Comparison of ENCODE assay signal across 26 cellular contexts in genomic region chr2:207825958-207826330, GRCh38. TPM values are rescaled to one million over a fixed set of nuclear protein-coding genes. Genes with fewer than 3 reads are reported as not detected.
DNase-seq lines count a peak whose midpoint lies in the region; ATAC-seq, FAIRE-seq and TF ChIP-seq lines count a peak whose summit lies in the region.
"Had no signal": no experiment of that assay in that cellular context is flagged by ENCODE, and none has a peak within 500 bp of the region (broad histone marks: within the 10 kb centered on the region; RNA-seq: fewer than 3 reads in every experiment).

No MANE protein-coding gene starts in this region.

- no peak overlapping the region for H4K8ac ChIP-seq in H1 (ENCODE audit: extremely low read depth, insufficient read depth, low read length)

- no peak overlapping the region for H4K5ac ChIP-seq in H1 (ENCODE audit: insufficient read length, low read depth, low read length)

- H4K91ac ChIP-seq in H1 (replicated peaks; ENCODE audit: insufficient read length, low read length) = no peak overlapping the region

- no peak overlapping the region for H2BK5ac ChIP-seq in H1 (ENCODE audit: low read depth, low read length)

- H2AFZ ChIP-seq in H1 (ENCODE audit: low read length) = no peak overlapping the region
- H2AFZ ChIP-seq: parathyroid adenoma had no signal

- H3K27ac ChIP-seq in H1 (ENCODE audit: low read depth, low read length) = no peak overlapping the region
- H3K27ac ChIP-seq in muscle layer of colon (ENCODE audit: low read depth, low read length) = peak overlapping the region; percentile 73
- H3K27ac ChIP-seq in stomach = peak overlapping the region in 3 of 5 donors; percentile 17 to 66 (median 49)
- H3K27ac ChIP-seq in dorsolateral prefrontal cortex = peak overlapping the region in 1 of 59 donors; percentile 9
- H3K27ac ChIP-seq: adrenal gland, brain microvascular endothelial cell, C4-2B, parathyroid adenoma had no signal

- WGBS in H1 (ENCODE audit: extremely low coverage in 1 of 2, insufficient coverage in 1 of 2, insufficient read length in 1 of 2, insufficient replicate concordance in 2 of 2, low coverage in 1 of 2, low lambda C conversion rate in 2 of 2, missing lambda C conversion rate in 1 of 2), 2 experiments = 93% methylated on average over 6 of the region's 6 CpGs; no CpG with 5 or more reads in 1 of the 2 experiments
- WGBS in stomach, 5 donors = 80 to 91% (median 84%) methylated on average over 6 of the region's 6 CpGs

- POLR2A ChIA-PET in H1 (lab: Charles Lee; ENCODE audit: partially characterized antibody) = interaction anchor here (1.3 to 1.8 kb wide), 2 partner anchors 9 to 59 kb away, joined by 4 to 5 read pairs; no protein-coding TSS in a partner anchor

- H3K23me2 ChIP-seq in H1 (ENCODE audit: low read depth, low read length) = no peaks in the 10 kb centered on the region

- H3K9me3 ChIP-seq in H1 (ENCODE audit: insufficient read depth in 2 of 2, low read depth in 1 of 2, low read length in 1 of 2) (no peaks in the 10 kb centered on the region), muscle layer of colon (ENCODE audit: low read length) (no peaks in the 10 kb centered on the region), stomach (no peaks in the 10 kb centered on the region)
- H3K9me3 ChIP-seq: adrenal gland, Caco-2, thoracic aorta had no signal

- no peaks in the 10 kb centered on the region for H3K79me2 ChIP-seq in H1 (ENCODE audit: control insufficient read depth in 1 of 2, insufficient read depth in 2 of 2, low read length in 2 of 2)
- H3K79me2 ChIP-seq: parathyroid adenoma had no signal

- no peak overlapping the region for H3K56ac ChIP-seq in H1 (replicated peaks; ENCODE audit: insufficient read length, low read depth, low read length)

- TF ChIP-seq POLR2A in H1 (IDR thresholded peaks at IDR 0.05; ENCODE audit: control extremely low read depth in 1 of 2, low read depth in 2 of 2, low read length in 2 of 2) (no peak), stomach (IDR thresholded peaks at IDR 0.05) (no peak), GM18505 (IDR thresholded peaks at IDR 0.05; ENCODE audit: borderline replicate concordance, extremely low read depth, insufficient read depth, insufficient read length) (no peak)

- H3K79me1 ChIP-seq in H1 (ENCODE audit: low read depth, low read length) = no peaks in the 10 kb centered on the region

- no peak for DNase-seq in H1 (ENCODE audit: low read depth in 1 of 2, low spot score in 2 of 2)
- no peak for DNase-seq in left cardiac atrium
- DNase-seq in stomach = no peak
- DNase-seq in dorsolateral prefrontal cortex = no peak
- DNase-seq: activated CD4-positive, alpha-beta T cell treated with anti-CD3 and anti-CD28 coated beads, Interleukin-2, amount 50 U/mL, for 48 hours; activated naive CD4-positive, alpha-beta T cell treated with anti-CD3 and anti-CD28 coated beads for 36 hours; brain microvascular endothelial cell; Caco-2; HFFc6; natural killer cell; NCI-H187 treated with DMSO at 0.1 percent for 48 hours; NCI-H748 treated with DMSO at 0.1 percent for 48 hours; RPMI8226; stimulated activated CD4-positive, alpha-beta T cell treated with anti-CD3 and anti-CD28 coated beads, Interleukin-15, amount 100 ng/mL, for 24 hours; stimulated activated naive B cell treated with anti-CD40 and anti-IgM and Interleukin-4, amounts not matched to agents 10 μg/mL and 1 μg/mL and 100 μg/mL, for 72 hours had no signal

- H3K4me3 ChIP-seq in H1 (ENCODE audit: extremely low read depth in 1 of 4, insufficient read depth in 2 of 4, low read depth in 3 of 4, low read length in 4 of 4) (no peak overlapping the region), muscle layer of colon (ENCODE audit: low read depth in 1 of 2, low read length in 2 of 2) (peak overlapping the region in 1 of 2 donors; percentile 38), stomach (no peak overlapping the region), dorsolateral prefrontal cortex (no peak overlapping the region)
- H3K4me3 ChIP-seq: adrenal gland had no signal

- TF ChIP-seq CTCF in H1 (IDR thresholded peaks at IDR 0.05; ENCODE audit: control extremely low read depth in 1 of 3, insufficient read depth in 1 of 3, low read depth in 1 of 3, low read length in 3 of 3) (no peak), stomach (IDR thresholded peaks at IDR 0.05) (no peak), dorsolateral prefrontal cortex (IDR thresholded peaks at IDR 0.05 in 54 of 56, conservative IDR thresholded peaks at IDR 0.05 in 2 of 56; ENCODE audit: low read depth in 1 of 56, partially characterized antibody in 56 of 56) (no peak)

- H2BK15ac ChIP-seq in H1 (ENCODE audit: low read length) = no peak overlapping the region

- H3K4me1 ChIP-seq in H1 (replicated peaks in 1 of 4; ENCODE audit: control insufficient read depth in 3 of 4, insufficient read depth in 4 of 4, low read length in 3 of 4) (peaks cover 0 to 3% (median 0%) of the 10 kb centered on the region in 4 experiments; a peak in 2 of 7 replicates), muscle layer of colon (ENCODE audit: insufficient read depth, low read length) (peaks cover 44% of the 10 kb centered on the region), stomach (peaks cover 15 to 49% (median 27%) of the 10 kb centered on the region in 4 donors)
- H3K4me1 ChIP-seq: parathyroid adenoma had no signal

- no peak overlapping the region for H3K4me2 ChIP-seq in H1 (ENCODE audit: insufficient read depth in 1 of 2, low read depth in 2 of 2, low read length in 2 of 2)

- TF ChIP-seq EP300 in H1 (IDR thresholded peaks at IDR 0.05; ENCODE audit: borderline replicate concordance in 1 of 2, low read depth in 2 of 2, low read length in 2 of 2) = no peak
- TF ChIP-seq EP300 in stomach (IDR thresholded peaks at IDR 0.05) = no peak

- no peaks in the 10 kb centered on the region for H3K27me3 ChIP-seq in H1 (replicated peaks in 1 of 4; ENCODE audit: control insufficient read depth in 3 of 4, extremely low read depth in 1 of 4, insufficient read depth in 3 of 4, low read length in 3 of 4)
- no peaks in the 10 kb centered on the region for H3K27me3 ChIP-seq in muscle layer of colon (ENCODE audit: control insufficient read depth in 1 of 2, insufficient read depth in 2 of 2, low read length in 2 of 2)
- H3K27me3 ChIP-seq in stomach = no peaks in the 10 kb centered on the region
- no peaks in the 10 kb centered on the region for H3K27me3 ChIP-seq in dorsolateral prefrontal cortex
- H3K27me3 ChIP-seq: adrenal gland, brain microvascular endothelial cell had no signal

- no peak overlapping the region for H3K9ac ChIP-seq in H1 (replicated peaks in 1 of 4; ENCODE audit: extremely low read depth in 1 of 4, low read depth in 3 of 4, low read length in 3 of 4)
- H3K9ac ChIP-seq in muscle layer of colon (ENCODE audit: low read length) = no peak overlapping the region
- H3K9ac ChIP-seq: parathyroid adenoma had no signal

- ATAC-seq in left cardiac atrium (peak; percentile 6 to 25), HG03159 (IDR thresholded peaks at IDR 0.05; ENCODE audit: unreplicated experiment) (no peak), GM21447 (IDR thresholded peaks at IDR 0.05; ENCODE audit: unreplicated experiment) (no peak), GM18505 (IDR thresholded peaks at IDR 0.05; ENCODE audit: unreplicated experiment) (no peak)
- ATAC-seq: left colon; natural killer cell; stimulated activated naive B cell treated with anti-CD40 and anti-IgM and Interleukin-4, amounts not matched to agents 10 μg/mL and 1 μg/mL and 100 μg/mL, for 72 hours had no signal

- H4K20me1 ChIP-seq in H1 (replicated peaks in 1 of 2; ENCODE audit: control insufficient read depth in 1 of 2, insufficient read depth in 2 of 2, low read length in 2 of 2) = no peaks in the 10 kb centered on the region

- H2BK120ac ChIP-seq in H1 (replicated peaks; ENCODE audit: low read depth, low read length) = no peak overlapping the region

- no peak for FAIRE-seq in H1 (lab: Jason Lieb, UNC)
- FAIRE-seq: G401.6, GM19239 had no signal

- peak overlapping the region; percentile 14; the same call in 1 of the 2 replicates for H2AK5ac ChIP-seq in H1 (ENCODE audit: low read depth, low read length)

- H3K36me3 ChIP-seq in H1 (ENCODE audit: control insufficient read depth in 2 of 4, insufficient read depth in 4 of 4, low read length in 3 of 4) = no peaks in the 10 kb centered on the region
- no peaks in the 10 kb centered on the region for H3K36me3 ChIP-seq in muscle layer of colon (ENCODE audit: insufficient read depth, low read length)
- peaks cover 0 to 32% (median 12%) of the 10 kb centered on the region in 4 donors for H3K36me3 ChIP-seq in stomach
- H3K36me3 ChIP-seq: adrenal gland, brain microvascular endothelial cell, thoracic aorta had no signal

- no peak overlapping the region for H2BK20ac ChIP-seq in H1 (ENCODE audit: low read length)

- H3K14ac ChIP-seq in H1 (ENCODE audit: insufficient read length) = no peak overlapping the region

- H3K23ac ChIP-seq in H1 (ENCODE audit: insufficient read length) = no peak overlapping the region

- no peak overlapping the region for H3K18ac ChIP-seq in H1 (ENCODE audit: extremely low read depth, low read length)

- no peak for TF ChIP-seq RAD21 in H1 (IDR thresholded peaks at IDR 0.05 in 1 of 2, conservative IDR thresholded peaks at IDR 0.05 in 1 of 2; ENCODE audit: low read depth in 2 of 2, low read length in 2 of 2)

- CTCF ChIA-PET in H1 (lab: Charles Lee; ENCODE audit: partially characterized antibody) = interaction anchor here (0.6 to 1.3 kb wide), 6 partner anchors 9 to 214 kb away, joined by 3 to 7 read pairs (median 4); no protein-coding TSS in a partner anchor

- intact Hi-C loops in left cardiac atrium (cut with DNase I) (no loop called here), stomach (cut with DNase I; ENCODE audit: low total_unique reads) (no loop called here), dorsolateral prefrontal cortex (cut with DNase I) (no loop called here)

- no peak overlapping the region for H2BK12ac ChIP-seq in H1 (ENCODE audit: low read depth, low read length)

- H3K4ac ChIP-seq in H1 (replicated peaks; ENCODE audit: insufficient read length, low read depth, low read length) = no peak overlapping the region

TF ChIP-seq in H1, 55 proteins besides CTCF, POLR2A, EP300 and RAD21 (continues in another document):
- no peak for TF ChIP-seq SRF (IDR thresholded peaks at IDR 0.05; ENCODE audit: low read depth, low read length)
- TF ChIP-seq POU5F1 (IDR thresholded peaks at IDR 0.05; ENCODE audit: low read depth, low read length) = no peak

RNA-seq across cellular contexts. Expression of gene FZD5, which starts 56.2 kb away (rescaled TPM):
- total RNA-seq in H1 (2021; fragmentation: NEBNext Ultra II Directional; extraction: Animal tissue kit (Norgen Biotek cat#: 25700)) = 55.2 and 56.6 TPM in 2 replicates
- 13.4 and 20.2 TPM in 2 replicates for polyA plus RNA-seq in H1 (2011; rRNA removed)
- 15.8 TPM for polyA plus RNA-seq in H1 (2011; cell fraction: cytosol; rRNA removed)
- polyA plus RNA-seq in H1 (2011; cell fraction: nucleus; rRNA removed) = 21.3 TPM
- 14.2 to 20.0 TPM (median 15.9 TPM) in 4 replicates for polyA plus RNA-seq in H1 (2012, experiment 1 of 2)
- 4.5 TPM for polyA plus RNA-seq in H1 (2012, experiment 2 of 2)
- polyA plus RNA-seq in H1 (2013, experiment 1 of 2) = 33.6 TPM
- polyA plus RNA-seq in H1 (2013, experiment 2 of 2) = 37.1 TPM
- 30.0 and 33.0 TPM in 2 replicates for polyA minus RNA-seq in H1 (2011; rRNA and poly(A)+ RNA removed)
- 44.0 TPM for polyA minus RNA-seq in H1 (2011; cell fraction: cytosol; rRNA and poly(A)+ RNA removed)
- 60.7 TPM for polyA minus RNA-seq in H1 (2011; cell fraction: nucleus; rRNA and poly(A)+ RNA removed)
- 1 to 10 TPM; 4.9 to 5.0 TPM for total RNA-seq in left cardiac atrium
- total RNA-seq in stomach = 10 to 100 TPM; 13.4 to 62.0 (median 30.7) TPM
- 1 to 10 TPM; 2.3 to 4.8 (median 2.7) TPM for polyA plus RNA-seq in stomach
- total RNA-seq in dorsolateral prefrontal cortex = 10 to 100 TPM in 10 of 120 experiments, 1 to 10 TPM in 110; 2.1 to 17.5 (median 5.0) TPM

Comparison
In these comparisons a context has a peak if more than half of its experiments do, and no peak if none do; other contexts are left out.
1. ATAC-seq: peak in left cardiac atrium (2 of 2); none in HG03159 (single experiment), GM21447 (single experiment) and GM18505 (single experiment).